ENCODE assay signal across 8 cellular contexts in genomic region chr19:4474504-4475136, GRCh38. TPM values are rescaled to one million over a fixed set of nuclear protein-coding genes. Genes with fewer than 3 reads are reported as not detected.
DNase-seq lines count a peak whose midpoint lies in the region; ATAC-seq and TF ChIP-seq lines count a peak whose summit lies in the region.

No MANE protein-coding gene starts in this region.

- no peaks in the 10 kb centered on the region for H3K36me3 ChIP-seq in testis (ENCODE audit: low read depth, missing control alignments)

- in situ Hi-C loops in astrocyte of the cerebellum (cut with HindIII; ENCODE audit: low sequenced_read_pairs), result no loop called here

- no peaks in the 10 kb centered on the region for H3K9me3 ChIP-seq in testis

- no peaks in the 10 kb centered on the region for H3K27me3 ChIP-seq in testis

- no peak for TF ChIP-seq POLR2A in testis (IDR thresholded peaks at IDR 0.05)

- peaks cover 21% of the 10 kb centered on the region for H3K4me1 ChIP-seq in testis

- TF ChIP-seq CTCF in astrocyte of the cerebellum (IDR thresholded peaks at IDR 0.05; ENCODE audit: low read depth, low read length, missing control alignments) (no peak), testis (IDR thresholded peaks at IDR 0.05) (no peak)

- WGBS in testis, 2 donors, result 18 to 25% methylated on average over 11 to 15 of the region's 15 CpGs

- ATAC-seq in left cardiac atrium (no peak), left ventricle myocardium superior (no peak), HG03108 (IDR thresholded peaks at IDR 0.05; ENCODE audit: unreplicated experiment) (no peak)

- DNase-seq in left cardiac atrium, result peak; percentile 35
- no peak for DNase-seq in left ventricle myocardium superior
- peak; percentile 69 for DNase-seq in NCI-H226
- DNase-seq in astrocyte of the cerebellum (ENCODE audit: low read depth), result peak; percentile 49
- peak; percentile 97 for DNase-seq in iPS-NIHi7 (ENCODE audit: extremely low spot score)
- peak; percentile 85 for DNase-seq in testis
- DNase-seq in HPDE6-E6E7 (ENCODE audit: extremely low spot score), result no peak

- H3K27ac ChIP-seq in testis, result no peak overlapping the region

- intact Hi-C loops in left cardiac atrium (cut with DNase I), result no loop called here
- intact Hi-C loops in left ventricle myocardium superior (cut with micrococcal nuclease), result no loop called here
- intact Hi-C loops in testis (cut with DNase I; ENCODE audit: low total_unique reads), result no loop called here

- peak overlapping the region; percentile 96 for H3K4me3 ChIP-seq in astrocyte of the cerebellum (ENCODE audit: low read depth, low read length)
- peak overlapping the region in 1 of 2 donors; percentile 28 for H3K4me3 ChIP-seq in testis

RNA-seq across cellular contexts. Expression of gene HDGFL2, which starts 2.5 kb away (rescaled TPM):
- total RNA-seq in left cardiac atrium, result 10 to 100 TPM; 20.9 to 25.9 TPM
- total RNA-seq in left ventricle myocardium superior, result 30.3 TPM
- 10 to 100 TPM; 81.4 to 95.8 TPM for total RNA-seq in testis
- polyA plus RNA-seq in testis (ENCODE audit: insufficient read depth, low read depth, low replicate concordance), result 141 TPM

RNA-seq across cellular contexts. Expression of gene UBXN6, which starts 17.0 kb away (rescaled TPM):
- 100 to 1,000 TPM in 1 of 2 donors, 10 to 100 TPM in 1; 96.9 to 101 TPM for total RNA-seq in left cardiac atrium
- total RNA-seq in left ventricle myocardium superior, result 127 TPM
- 100 to 1,000 TPM; 293 to 319 TPM for total RNA-seq in testis
- polyA plus RNA-seq in testis (ENCODE audit: insufficient read depth, low read depth, low replicate concordance), result 336 TPM

RNA-seq across cellular contexts. Expression of gene PLIN4, which starts 43.7 kb away (rescaled TPM):
- total RNA-seq in left cardiac atrium (100 to 1,000 TPM; 331 to 357 TPM), left ventricle myocardium superior (235 TPM), testis (1 to 10 TPM; 2.8 to 3.7 TPM)
- 4.0 TPM for polyA plus RNA-seq in testis (ENCODE audit: insufficient read depth, low read depth, low replicate concordance)

Comparison
In these comparisons a context has a peak if more than half of its experiments do, and no peak if none do; other contexts are left out.
1. DNase-seq: peak in left cardiac atrium (single experiment), NCI-H226 (single experiment), astrocyte of the cerebellum (single experiment), iPS-NIHi7 (single experiment) and testis (single experiment); none in left ventricle myocardium superior (single experiment) and HPDE6-E6E7 (single experiment).
2. RNA of gene PLIN4, which starts 43.7 kb away (total RNA-seq): 331 to 357 TPM in left cardiac atrium and 235 TPM in left ventricle myocardium superior (single experiment); 2.8 to 3.7 TPM in testis; every median in the first group is over 10 times any median in the second.